23 cellular contexts compared by ENCODE assay signal in the genomic region with DNA sequence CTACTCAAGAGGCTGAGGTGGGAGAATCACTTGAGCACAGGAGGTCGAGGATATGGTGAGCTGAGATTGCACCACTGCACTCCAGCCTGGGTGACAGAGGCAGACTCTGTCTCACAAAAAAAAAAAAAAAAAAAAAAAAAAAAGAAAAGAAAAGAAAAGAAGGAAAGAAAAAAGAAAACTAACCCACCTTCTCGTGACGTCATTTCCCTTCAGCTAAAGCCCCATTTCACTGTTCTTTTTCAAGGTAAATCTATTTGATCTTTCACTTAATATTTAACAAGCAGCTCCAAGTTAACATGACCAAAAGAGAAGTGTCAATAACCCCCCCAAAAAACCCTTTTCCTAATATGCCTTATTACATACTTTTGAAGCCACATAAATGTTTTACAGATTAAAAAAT. TPM values are rescaled to one million over a fixed set of nuclear protein-coding genes. Genes with fewer than 3 reads are reported as not detected.
DNase-seq lines count a peak whose midpoint lies in the region; ATAC-seq, FAIRE-seq and TF ChIP-seq lines count a peak whose summit lies in the region.
"Had no signal": no experiment of that assay in that cellular context is flagged by ENCODE, and none has a peak within 500 bp of the region (broad histone marks: within the 10 kb centered on the region; RNA-seq: fewer than 3 reads in every experiment).

No MANE protein-coding gene starts in this region.

- H3K27me3 Mint-ChIP-seq in type B pancreatic cell (no peaks in the 10 kb centered on the region), immature natural killer cell (ENCODE audit: low read depth in 3 of 3) (peaks cover 0 to 1% (median under 1%) of the 10 kb centered on the region in 3 donors), chondrocyte (ENCODE audit: low read depth) (no peaks in the 10 kb centered on the region)
- H3K27me3 Mint-ChIP-seq: B cell; CD4-positive, CD25-positive, alpha-beta regulatory T cell had no signal

- 49% methylated on average over 3 of the region's 3 CpGs for whole genome bisulfite sequencing in HepG2 (ENCODE audit: low lambda C conversion rate)
- 52% methylated on average over 3 of the region's 3 CpGs for whole genome bisulfite sequencing in right lobe of liver (ENCODE audit: insufficient coverage, low coverage, low lambda C conversion rate, missing lambda C conversion rate)

- H3K4me2 ChIP-seq in HepG2 (ENCODE audit: low read depth, low read length), result no peak overlapping the region
- no peak overlapping the region for H3K4me2 ChIP-seq in OCI-LY7 (ENCODE audit: low read length)
- H3K4me2 ChIP-seq: BLaER1 had no signal

- H3K9me3 ChIP-seq in HepG2 (ENCODE audit: low read length) (no peaks in the 10 kb centered on the region), right lobe of liver (no peaks in the 10 kb centered on the region), OCI-LY7 (ENCODE audit: low read length) (no peaks in the 10 kb centered on the region)
- H3K9me3 ChIP-seq: BLaER1, Caco-2 had no signal

- H3K79me2 ChIP-seq in HepG2 (ENCODE audit: insufficient read depth, low read length) (no peaks in the 10 kb centered on the region), OCI-LY7 (ENCODE audit: insufficient read depth, low read depth, low read length) (no peaks in the 10 kb centered on the region)

- H3K4me1 ChIP-seq in HepG2 (ENCODE audit: insufficient read depth, low read length), result peaks cover 58% of the 10 kb centered on the region
- H3K4me1 ChIP-seq in right lobe of liver, result peaks cover 0 to 6% (median 0%) of the 10 kb centered on the region in 4 donors
- peaks cover 10% of the 10 kb centered on the region for H3K4me1 ChIP-seq in OCI-LY7 (ENCODE audit: insufficient read depth, low read length, poor library complexity, severe bottlenecking)
- H3K4me1 ChIP-seq: BLaER1, Caco-2 had no signal

- H3K4me1 Mint-ChIP-seq in type B pancreatic cell (ENCODE audit: unreplicated experiment) (no peaks in the 10 kb centered on the region), immature natural killer cell (no peaks in the 10 kb centered on the region), chondrocyte (ENCODE audit: low read depth) (no peaks in the 10 kb centered on the region)
- H3K4me1 Mint-ChIP-seq: B cell; CD4-positive, CD25-positive, alpha-beta regulatory T cell had no signal

- H3K27ac Mint-ChIP-seq in type B pancreatic cell (no peak overlapping the region), immature natural killer cell (no peak overlapping the region), chondrocyte (ENCODE audit: unreplicated experiment) (no peak overlapping the region)
- H3K27ac Mint-ChIP-seq: B cell; CD8-positive, alpha-beta T cell had no signal

- H3K27me3 ChIP-seq in HepG2 (ENCODE audit: control insufficient read depth in 1 of 2, insufficient read depth in 2 of 2, low read length in 2 of 2) (no peaks in the 10 kb centered on the region), right lobe of liver (no peaks in the 10 kb centered on the region)
- H3K27me3 ChIP-seq: BLaER1 had no signal

- DNase-seq in HepG2 (ENCODE audit: low spot score) (no peak), right lobe of liver (no peak), OCI-LY7 (ENCODE audit: low spot score) (no peak), caudate nucleus (lab: John Stamatoyannopoulos, UW) (no peak), type B pancreatic cell (ENCODE audit: extremely low spot score, unreplicated experiment) (no peak), immature natural killer cell (no peak), chondrocyte (ENCODE audit: low spot score) (no peak)
- DNase-seq: Caco-2; CD8-positive, alpha-beta T cell; DND-41; GM23248; H9 had no signal

- H3K9me2 ChIP-seq in OCI-LY7 (ENCODE audit: insufficient read depth, low read length), result no peaks in the 10 kb centered on the region

- BruUV-seq in HepG2 (replicated peaks; lab: Mats Ljungman, UMichigan) (no TSS peak), OCI-LY7 (replicated peaks; lab: Mats Ljungman, UMichigan) (no TSS peak)

- H3K36me3 Mint-ChIP-seq in type B pancreatic cell (no peaks in the 10 kb centered on the region), immature natural killer cell (no peaks in the 10 kb centered on the region), chondrocyte (ENCODE audit: low read depth) (no peaks in the 10 kb centered on the region)
- H3K36me3 Mint-ChIP-seq: CD4-positive, CD25-positive, alpha-beta regulatory T cell; CD8-positive, alpha-beta T cell had no signal

- no peak overlapping the region for H2AFZ ChIP-seq in HepG2 (ENCODE audit: low read length)
- H2AFZ ChIP-seq in OCI-LY7 (ENCODE audit: low read length), result peak overlapping the region; percentile 94; the same call in 1 of the 2 replicates
- H2AFZ ChIP-seq: GM23248 had no signal

- no peak for TF ChIP-seq RAD21 in HepG2 (CRISPR knock-in tag; IDR thresholded peaks at IDR 0.05)

- H3K27ac ChIP-seq in HepG2 (ENCODE audit: extremely low read length, insufficient read depth, low read length), result no peak overlapping the region
- peak overlapping the region in 1 of 3 donors; percentile 4 for H3K27ac ChIP-seq in right lobe of liver
- H3K27ac ChIP-seq in OCI-LY7 (ENCODE audit: low read depth, low read length, poor library complexity, severe bottlenecking), result no peak overlapping the region
- H3K27ac ChIP-seq in caudate nucleus (ENCODE audit: low read depth, low read length), result peak overlapping the region; percentile 79
- H3K27ac ChIP-seq: 22Rv1, BLaER1, C4-2B, GM23248 had no signal

- TF ChIP-seq POLR2A in HepG2 (IDR thresholded peaks at IDR 0.05; ENCODE audit: insufficient read depth in 1 of 2, low read depth in 2 of 2, low read length in 2 of 2) (no peak), right lobe of liver (IDR thresholded peaks at IDR 0.05) (no peak)

- H3K9me3 Mint-ChIP-seq in type B pancreatic cell (no peaks in the 10 kb centered on the region), immature natural killer cell (no peaks in the 10 kb centered on the region), chondrocyte (ENCODE audit: low read depth) (no peaks in the 10 kb centered on the region)
- H3K9me3 Mint-ChIP-seq: CD4-positive, CD25-positive, alpha-beta regulatory T cell; CD8-positive, alpha-beta T cell; H9 had no signal

- H4K20me1 ChIP-seq in HepG2 (ENCODE audit: insufficient read depth, low read length) (no peaks in the 10 kb centered on the region), OCI-LY7 (ENCODE audit: insufficient read depth, low read length) (no peaks in the 10 kb centered on the region)
- H4K20me1 ChIP-seq: BLaER1 had no signal

- TF ChIP-seq CTCF in HepG2 (CRISPR knock-in tag; IDR thresholded peaks at IDR 0.05) (no peak), right lobe of liver (IDR thresholded peaks at IDR 0.05) (no peak), OCI-LY7 (conservative IDR thresholded peaks at IDR 0.05; ENCODE audit: low read length) (no peak), type B pancreatic cell (conservative IDR thresholded peaks at IDR 0.05) (no peak), chondrocyte (IDR thresholded peaks at IDR 0.05) (no peak)

- TF ChIP-seq EP300 in HepG2 (IDR thresholded peaks at IDR 0.05; ENCODE audit: low read depth in 2 of 2, low read length in 2 of 2), result no peak
- no peak for TF ChIP-seq EP300 in HepG2 (CRISPR knock-in tag; IDR thresholded peaks at IDR 0.05; ENCODE audit: borderline replicate concordance)

- no peak overlapping the region for H3K9ac ChIP-seq in HepG2 (ENCODE audit: insufficient read depth, low read depth, low read length)
- H3K9ac ChIP-seq: BLaER1, GM23248 had no signal

- no peak for FAIRE-seq in HepG2 (lab: Jason Lieb, UNC)
- FAIRE-seq: A204.1, G401.6, GM19239 had no signal

- ATAC-seq in HepG2 (no peak), right lobe of liver (no peak), HG03565 (IDR thresholded peaks at IDR 0.05; ENCODE audit: unreplicated experiment) (no peak)
- ATAC-seq: CD8-positive, alpha-beta T cell had no signal

- no peak overlapping the region for H3K4me3 ChIP-seq in HepG2 (replicated peaks in 1 of 3; ENCODE audit: insufficient read depth in 1 of 3, low read depth in 2 of 3, low read length in 3 of 3)
- H3K4me3 ChIP-seq in right lobe of liver, result no peak overlapping the region
- H3K4me3 ChIP-seq in OCI-LY7 (ENCODE audit: low read depth, low read length, poor library complexity, severe bottlenecking), result no peak overlapping the region
- H3K4me3 ChIP-seq: BLaER1, GM23248 had no signal

- intact Hi-C loops in HepG2 (cut with micrococcal nuclease; ENCODE audit: unreplicated experiment) (no loop called here), right lobe of liver (cut with DNase I) (no loop called here), OCI-LY7 (cut with micrococcal nuclease; ENCODE audit: unreplicated experiment) (no loop called here)

- in situ Hi-C loops in HepG2 (cut with HindIII; ENCODE audit: extremely low pct_ligation_motif_present, low pct_unique_long_range_greater_than_20kb), result no loop called here

- CTCF ChIA-PET in HepG2 (lab: Yijun Ruan, JAX; ENCODE audit: low intra/inter-chr PET ratio, low total read pairs), result no interaction called here
- CTCF ChIA-PET in OCI-LY7 (lab: Charles Lee; ENCODE audit: unreplicated experiment), result interaction anchor here (0.5 kb wide), 1 partner anchor 11 kb away, joined by 6 read pairs; no protein-coding TSS in a partner anchor

- POLR2A ChIA-PET in HepG2 (lab: Yijun Ruan, JAX), result interaction anchor here (1.1 kb wide), 2 partner anchors 17 to 36 kb away, joined by 4 to 5 read pairs; a partner anchor contains a TSS
- POLR2A ChIA-PET in OCI-LY7 (lab: Charles Lee), result interaction anchor here (0.6 to 1.7 kb wide), 7 partner anchors 9 to 272 kb away, joined by 3 to 10 read pairs (median 3); a partner anchor contains a TSS

- no peak overlapping the region for H3K4me3 Mint-ChIP-seq in type B pancreatic cell
- no peak overlapping the region for H3K4me3 Mint-ChIP-seq in immature natural killer cell
- no peak overlapping the region for H3K4me3 Mint-ChIP-seq in chondrocyte (ENCODE audit: unreplicated experiment)
- H3K4me3 Mint-ChIP-seq: B cell; CD8-positive, alpha-beta T cell; H9 had no signal

- H3K36me3 ChIP-seq in HepG2 (replicated peaks in 1 of 2; ENCODE audit: control insufficient read depth in 1 of 2, insufficient read depth in 2 of 2, low read length in 2 of 2), result no peaks in the 10 kb centered on the region; a peak in 1 of 5 replicates
- H3K36me3 ChIP-seq in right lobe of liver, result no peaks in the 10 kb centered on the region
- H3K36me3 ChIP-seq in OCI-LY7 (ENCODE audit: insufficient read depth, low read length), result no peaks in the 10 kb centered on the region
- H3K36me3 ChIP-seq: BLaER1 had no signal

RNA-seq across cellular contexts. Expression of a gene that starts 5.1 kb away (rescaled TPM):
- total RNA-seq in HepG2 (2016; rRNA removed; fragmentation: Illumina TruSeq; extraction: Trizol) (0.60 and 1.2 TPM in 2 replicates), right lobe of liver (under 1 TPM in 3 of 6 experiments, not detected in 3; 0.15 to 0.49 (median 0.25) TPM), OCI-LY7 (2022) (not detected in 2 replicates), type B pancreatic cell (ENCODE audit: low replicate concordance) (0.19 and 0.39 TPM in 2 replicates), chondrocyte (0.33 to 0.35 TPM (median 0.34 TPM) in 3 replicates)
- 0.91 and 1.4 TPM in 2 replicates for total RNA-seq in HepG2 (2016; cell fraction: cytosol; rRNA removed; fragmentation: Illumina TruSeq; extraction: Trizol; ENCODE audit: low read depth)
- 1.0 and 1.7 TPM in 2 replicates for total RNA-seq in HepG2 (2016; cell fraction: insoluble cytoplasmic fraction; rRNA removed; fragmentation: Illumina TruSeq; extraction: Trizol)
- total RNA-seq in HepG2 (2016; cell fraction: membrane; rRNA removed; fragmentation: Illumina TruSeq; extraction: Trizol), result 1.2 and 1.4 TPM in 2 replicates
- 0.72 and 1.2 TPM in 2 replicates for total RNA-seq in HepG2 (2016; cell fraction: nucleus; rRNA removed; fragmentation: Illumina TruSeq; extraction: Trizol)
- polyA plus RNA-seq in HepG2 (2011; rRNA removed) (0.15 and 0.40 TPM in 2 replicates), immature natural killer cell (not detected)
- polyA plus RNA-seq in HepG2 (2011; cell fraction: cytosol; rRNA removed), result 0.13 and 0.14 TPM in 2 replicates
- 0.77 and 1.1 TPM in 2 replicates for polyA plus RNA-seq in HepG2 (2011; cell fraction: nucleus; rRNA removed)
- polyA plus RNA-seq in HepG2 (2012), result 0.79 and 0.80 TPM in 2 replicates
- 0.51 and 1.2 TPM in 2 replicates for polyA plus RNA-seq in HepG2 (2016; cell fraction: cytosol; fragmentation: Illumina TruSeq; extraction: Trizol; ENCODE audit: low read depth)
- 0.83 and 0.93 TPM in 2 replicates for polyA plus RNA-seq in HepG2 (2016; cell fraction: insoluble cytoplasmic fraction; fragmentation: Illumina TruSeq; extraction: Trizol; ENCODE audit: low read depth)
- polyA plus RNA-seq in HepG2 (2016; cell fraction: membrane; fragmentation: Illumina TruSeq; extraction: Trizol; ENCODE audit: low read depth), result 0.44 TPM in 1 of 2 replicates, not detected in the other
- 2.3 and 3.6 TPM in 2 replicates for polyA plus RNA-seq in HepG2 (2016; cell fraction: nucleus; fragmentation: Illumina TruSeq; extraction: Trizol; ENCODE audit: insufficient read depth, low read depth)
- 0.16 and 0.64 TPM in 2 replicates for polyA minus RNA-seq in HepG2 (2011; rRNA and poly(A)+ RNA removed; ENCODE audit: low replicate concordance)
- polyA minus RNA-seq in HepG2 (2011; cell fraction: cytosol; rRNA and poly(A)+ RNA removed), result not detected in 2 replicates
- 0.75 and 1.2 TPM in 2 replicates for polyA minus RNA-seq in HepG2 (2011; cell fraction: nucleus; rRNA and poly(A)+ RNA removed)
- total RNA-seq in OCI-LY7 (2014; rRNA removed; shearing (Covaris generic)), result 0.26 TPM in 1 of 2 replicates, not detected in the other
- total RNA-seq: H4 had no signal
- polyA plus RNA-seq: AG04450; CD4-positive, CD25-positive, alpha-beta regulatory T cell had no signal

RNA-seq across cellular contexts. Expression of a gene that starts 17.6 kb away (rescaled TPM):
- 214 and 279 TPM in 2 replicates for total RNA-seq in HepG2 (2016; rRNA removed; fragmentation: Illumina TruSeq; extraction: Trizol)
- 50.9 and 53.3 TPM in 2 replicates for total RNA-seq in HepG2 (2016; cell fraction: cytosol; rRNA removed; fragmentation: Illumina TruSeq; extraction: Trizol; ENCODE audit: low read depth)
- 219 and 288 TPM in 2 replicates for total RNA-seq in HepG2 (2016; cell fraction: insoluble cytoplasmic fraction; rRNA removed; fragmentation: Illumina TruSeq; extraction: Trizol)
- 67.5 and 75.1 TPM in 2 replicates for total RNA-seq in HepG2 (2016; cell fraction: membrane; rRNA removed; fragmentation: Illumina TruSeq; extraction: Trizol)
- 86.3 and 92.9 TPM in 2 replicates for total RNA-seq in HepG2 (2016; cell fraction: nucleus; rRNA removed; fragmentation: Illumina TruSeq; extraction: Trizol)
- 66.7 and 75.8 TPM in 2 replicates for polyA plus RNA-seq in HepG2 (2011; rRNA removed)
- 95.2 and 102 TPM in 2 replicates for polyA plus RNA-seq in HepG2 (2011; cell fraction: cytosol; rRNA removed)
- polyA plus RNA-seq in HepG2 (2011; cell fraction: nucleus; rRNA removed), result 41.7 and 44.9 TPM in 2 replicates
- 71.8 and 98.0 TPM in 2 replicates for polyA plus RNA-seq in HepG2 (2012)
- 52.7 and 54.7 TPM in 2 replicates for polyA plus RNA-seq in HepG2 (2016; cell fraction: cytosol; fragmentation: Illumina TruSeq; extraction: Trizol; ENCODE audit: low read depth)
- 298 and 314 TPM in 2 replicates for polyA plus RNA-seq in HepG2 (2016; cell fraction: insoluble cytoplasmic fraction; fragmentation: Illumina TruSeq; extraction: Trizol; ENCODE audit: low read depth)
- 58.7 and 63.6 TPM in 2 replicates for polyA plus RNA-seq in HepG2 (2016; cell fraction: membrane; fragmentation: Illumina TruSeq; extraction: Trizol; ENCODE audit: low read depth)
- polyA plus RNA-seq in HepG2 (2016; cell fraction: nucleus; fragmentation: Illumina TruSeq; extraction: Trizol; ENCODE audit: insufficient read depth, low read depth), result 117 and 127 TPM in 2 replicates
- 52.6 and 310 TPM in 2 replicates for polyA minus RNA-seq in HepG2 (2011; rRNA and poly(A)+ RNA removed; ENCODE audit: low replicate concordance)
- 39.1 and 44.3 TPM in 2 replicates for polyA minus RNA-seq in HepG2 (2011; cell fraction: cytosol; rRNA and poly(A)+ RNA removed)
- polyA minus RNA-seq in HepG2 (2011; cell fraction: nucleus; rRNA and poly(A)+ RNA removed), result 51.1 and 58.3 TPM in 2 replicates
- total RNA-seq in right lobe of liver, result 10 to 100 TPM; 52.5 to 98.1 (median 63.3) TPM
- total RNA-seq in OCI-LY7 (2014; rRNA removed; shearing (Covaris generic)), result 122 and 135 TPM in 2 replicates
- total RNA-seq in OCI-LY7 (2022), result 127 and 144 TPM in 2 replicates
- total RNA-seq in type B pancreatic cell (ENCODE audit: low replicate concordance), result 104 and 141 TPM in 2 replicates
- polyA plus RNA-seq in immature natural killer cell, result 100 to 1,000 TPM; 157 to 207 (median 184) TPM
- 100 to 139 TPM (median 108 TPM) in 3 replicates for total RNA-seq in chondrocyte

RNA-seq across cellular contexts. Expression of a gene that starts 35.4 kb away (rescaled TPM):
- total RNA-seq in HepG2 (2016; rRNA removed; fragmentation: Illumina TruSeq; extraction: Trizol) (7.2 and 15.3 TPM in 2 replicates), right lobe of liver (10 to 100 TPM in 5 of 6 experiments, 1 to 10 TPM in 1; 9.8 to 21.2 (median 13.1) TPM), OCI-LY7 (2022) (30.5 and 33.9 TPM in 2 replicates), type B pancreatic cell (ENCODE audit: low replicate concordance) (28.7 and 44.8 TPM in 2 replicates), chondrocyte (113 to 124 TPM (median 120 TPM) in 3 replicates)
- 5.8 and 6.7 TPM in 2 replicates for total RNA-seq in HepG2 (2016; cell fraction: cytosol; rRNA removed; fragmentation: Illumina TruSeq; extraction: Trizol; ENCODE audit: low read depth)
- total RNA-seq in HepG2 (2016; cell fraction: insoluble cytoplasmic fraction; rRNA removed; fragmentation: Illumina TruSeq; extraction: Trizol), result 5.9 and 15.1 TPM in 2 replicates
- 12.4 and 12.8 TPM in 2 replicates for total RNA-seq in HepG2 (2016; cell fraction: membrane; rRNA removed; fragmentation: Illumina TruSeq; extraction: Trizol)
- 13.7 and 15.1 TPM in 2 replicates for total RNA-seq in HepG2 (2016; cell fraction: nucleus; rRNA removed; fragmentation: Illumina TruSeq; extraction: Trizol)
- polyA plus RNA-seq in HepG2 (2011; rRNA removed) (30.5 and 40.7 TPM in 2 replicates), immature natural killer cell (10 to 100 TPM; 22.1 to 33.2 (median 27.7) TPM)
- polyA plus RNA-seq in HepG2 (2011; cell fraction: cytosol; rRNA removed), result 23.0 and 34.8 TPM in 2 replicates
- polyA plus RNA-seq in HepG2 (2011; cell fraction: nucleus; rRNA removed), result 143 and 176 TPM in 2 replicates
- 13.2 and 20.5 TPM in 2 replicates for polyA plus RNA-seq in HepG2 (2012)
- 9.4 and 9.7 TPM in 2 replicates for polyA plus RNA-seq in HepG2 (2016; cell fraction: cytosol; fragmentation: Illumina TruSeq; extraction: Trizol; ENCODE audit: low read depth)
- polyA plus RNA-seq in HepG2 (2016; cell fraction: insoluble cytoplasmic fraction; fragmentation: Illumina TruSeq; extraction: Trizol; ENCODE audit: low read depth), result 6.9 and 7.7 TPM in 2 replicates
- polyA plus RNA-seq in HepG2 (2016; cell fraction: membrane; fragmentation: Illumina TruSeq; extraction: Trizol; ENCODE audit: low read depth), result 11.6 and 15.3 TPM in 2 replicates
- 31.2 and 34.6 TPM in 2 replicates for polyA plus RNA-seq in HepG2 (2016; cell fraction: nucleus; fragmentation: Illumina TruSeq; extraction: Trizol; ENCODE audit: insufficient read depth, low read depth)
- 14.8 and 27.8 TPM in 2 replicates for polyA minus RNA-seq in HepG2 (2011; rRNA and poly(A)+ RNA removed; ENCODE audit: low replicate concordance)
- 8.2 and 8.5 TPM in 2 replicates for polyA minus RNA-seq in HepG2 (2011; cell fraction: cytosol; rRNA and poly(A)+ RNA removed)
- 15.2 and 17.7 TPM in 2 replicates for polyA minus RNA-seq in HepG2 (2011; cell fraction: nucleus; rRNA and poly(A)+ RNA removed)
- 31.6 and 31.8 TPM in 2 replicates for total RNA-seq in OCI-LY7 (2014; rRNA removed; shearing (Covaris generic))
